Comparison of ENCODE assay signal across 25 cellular contexts in the genomic region with DNA sequence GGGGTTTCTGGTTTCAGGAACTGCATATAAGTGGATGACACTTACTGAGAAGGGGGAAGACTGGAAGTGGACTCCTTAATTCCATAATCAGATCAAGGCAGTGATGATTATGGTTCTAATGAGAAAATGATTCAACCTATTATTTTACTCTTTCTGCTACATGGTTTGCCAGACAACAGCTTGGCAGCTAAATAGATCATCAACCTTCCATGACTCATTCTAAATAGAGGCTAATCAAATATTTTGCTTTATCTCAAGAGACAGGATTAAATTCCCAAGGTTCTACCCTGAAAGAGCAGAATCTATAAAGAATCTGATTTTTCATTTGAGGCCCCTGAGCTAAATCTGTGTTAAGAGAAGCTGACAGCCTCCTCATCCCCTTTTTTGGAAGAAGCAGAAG. TPM values are rescaled to one million over a fixed set of nuclear protein-coding genes. Genes with fewer than 3 reads are reported as not detected.
"Had no signal": no experiment of that assay in that cellular context is flagged by ENCODE, and none has a peak within 500 bp of the region (broad histone marks: within the 10 kb centered on the region; RNA-seq: fewer than 3 reads in every experiment).

No MANE protein-coding gene starts in this region.

- ATAC-seq: activated CD4-positive, alpha-beta T cell treated with anti-CD3 and anti-CD28 coated beads for 36 hours; body of pancreas; esophagus mucosa; gastroesophageal sphincter; heart left ventricle; stimulated activated memory B cell treated with anti-CD40 and anti-IgM and Interleukin-4, amounts not matched to agents 10 μg/mL and 1 μg/mL and 100 μg/mL, for 72 hours; WTC11 had no signal

- H3K27ac Mint-ChIP-seq: activated CD4-positive, alpha-beta T cell treated with anti-CD3 and anti-CD28 coated beads for 36 hours; activated T-helper 1 cell treated with anti-CD3 and anti-CD28 coated beads, Interleukin-12 subunit alpha, Interleukin-12 subunit beta, Interleukin-2, Interleukin-4 antibody, amounts not matched to agents 30 ng/mL and 10 ng/mL and 1 ng/mL, durations not matched to agents 14 hours and 24 hours and 36 hours; mesothelial cell of epicardium; natural killer cell treated with Interleukin-12 subunit alpha and Interleukin-12 subunit beta and Interleukin-15 and Interleukin-18, amount 100 ng/mL, for 72 hours; stimulated activated memory B cell treated with anti-CD40 and anti-IgM and Interleukin-4, amounts not matched to agents 10 μg/mL and 1 μg/mL and 100 μg/mL, for 72 hours; type B pancreatic cell; WTC11 had no signal

- H3K36me3 Mint-ChIP-seq: activated naive CD8-positive, alpha-beta T cell treated with anti-CD3 and anti-CD28 coated beads for 36 hours; mesothelial cell of epicardium; natural killer cell treated with Interleukin-12 subunit alpha and Interleukin-12 subunit beta and Interleukin-15 and Interleukin-18, amount 100 ng/mL, for 72 hours; stimulated activated memory B cell treated with anti-CD40 and anti-IgM and Interleukin-4, amounts not matched to agents 10 μg/mL and 1 μg/mL and 100 μg/mL, for 72 hours; type B pancreatic cell; WTC11 had no signal

- H3K9ac ChIP-seq: parathyroid adenoma had no signal

- H3K27ac ChIP-seq: body of pancreas, colonic mucosa, gastroesophageal sphincter, heart left ventricle, left lung, parathyroid adenoma, sigmoid colon, spleen, testis had no signal

- H3K36me3 ChIP-seq: colonic mucosa, gastroesophageal sphincter, heart left ventricle, left lung, sigmoid colon, spleen had no signal

- H3K9me3 Mint-ChIP-seq: activated naive CD8-positive, alpha-beta T cell treated with anti-CD3 and anti-CD28 coated beads for 36 hours; activated T-helper 1 cell treated with anti-CD3 and anti-CD28 coated beads, Interleukin-12 subunit alpha, Interleukin-12 subunit beta, Interleukin-2, Interleukin-4 antibody, amounts not matched to agents 30 ng/mL and 10 ng/mL and 1 ng/mL, durations not matched to agents 14 hours and 24 hours and 36 hours; mesothelial cell of epicardium; natural killer cell treated with Interleukin-12 subunit alpha and Interleukin-12 subunit beta and Interleukin-15 and Interleukin-18, amount 100 ng/mL, for 72 hours; stimulated activated memory B cell treated with anti-CD40 and anti-IgM and Interleukin-4, amounts not matched to agents 10 μg/mL and 1 μg/mL and 100 μg/mL, for 72 hours; type B pancreatic cell; WTC11 had no signal

- FAIRE-seq: endometrium had no signal

- DNase-seq: activated CD4-positive, alpha-beta T cell treated with anti-CD3 and anti-CD28 coated beads for 36 hours; activated CD4-positive, alpha-beta T cell treated with anti-CD3 and anti-CD28 coated beads, Interleukin-2, amount 50 U/mL, for 48 hours; activated naive CD8-positive, alpha-beta T cell treated with anti-CD3 and anti-CD28 coated beads for 36 hours; activated T-cell treated with anti-CD3 and anti-CD28 coated beads for 4 hours; amygdala; body of pancreas; central memory CD4-positive, alpha-beta T cell; colonic mucosa; heart left ventricle; left lung; sigmoid colon; spleen; stimulated activated CD4-positive, alpha-beta T cell treated with anti-CD3 and anti-CD28 coated beads, Interleukin-4, amount 100 ng/mL, for 4 hours; testis had no signal

- H2AFZ ChIP-seq: parathyroid adenoma had no signal

- H3K4me3 ChIP-seq: body of pancreas, colonic mucosa, gastroesophageal sphincter, heart left ventricle, left lung, sigmoid colon, spleen, testis had no signal

- H3K4me3 Mint-ChIP-seq: activated CD4-positive, alpha-beta T cell treated with anti-CD3 and anti-CD28 coated beads for 36 hours; activated naive CD8-positive, alpha-beta T cell treated with anti-CD3 and anti-CD28 coated beads for 36 hours; activated T-helper 1 cell treated with anti-CD3 and anti-CD28 coated beads, Interleukin-12 subunit alpha, Interleukin-12 subunit beta, Interleukin-2, Interleukin-4 antibody, amounts not matched to agents 30 ng/mL and 10 ng/mL and 1 ng/mL, durations not matched to agents 14 hours and 24 hours and 36 hours; mesothelial cell of epicardium; natural killer cell treated with Interleukin-12 subunit alpha and Interleukin-12 subunit beta and Interleukin-15 and Interleukin-18, amount 100 ng/mL, for 72 hours; stimulated activated memory B cell treated with anti-CD40 and anti-IgM and Interleukin-4, amounts not matched to agents 10 μg/mL and 1 μg/mL and 100 μg/mL, for 72 hours; type B pancreatic cell; WTC11 had no signal

- H3K4me1 ChIP-seq: body of pancreas, colonic mucosa, heart left ventricle, left lung, testis had no signal

- H3K79me2 ChIP-seq: parathyroid adenoma had no signal

- H3K4me1 Mint-ChIP-seq: mesothelial cell of epicardium had no signal

- H3K9me3 ChIP-seq: body of pancreas, colonic mucosa, gastroesophageal sphincter, heart left ventricle, left lung, sigmoid colon, spleen, testis had no signal

- H3K27me3 ChIP-seq: body of pancreas, colonic mucosa, gastroesophageal sphincter, sigmoid colon, testis had no signal

RNA-seq across cellular contexts. Expression of a gene that starts 46.3 kb away (rescaled TPM):
- total RNA-seq: lung microvascular endothelial cell; natural killer cell treated with Interleukin-12 subunit alpha and Interleukin-12 subunit beta and Interleukin-15 and Interleukin-18, amount 100 ng/mL, for 72 hours had no signal
